11 cellular contexts compared by ENCODE assay signal in genomic region chr4:53476232-53477037, GRCh38.
DNase-seq lines count a peak whose midpoint lies in the region; TF ChIP-seq lines count a peak whose summit lies in the region.
"Had no signal": no experiment of that assay in that cellular context is flagged by ENCODE, and none has a peak within 500 bp of the region (broad histone marks: within the 10 kb centered on the region; RNA-seq: fewer than 3 reads in every experiment).

No MANE protein-coding gene starts in this region.

- peak overlapping the region; percentile 90 for H2AFZ ChIP-seq in neural progenitor cell (replicated peaks)

- no peaks in the 10 kb centered on the region for H3K36me3 Mint-ChIP-seq in neural progenitor cell

- DNase-seq in EH (ENCODE audit: low read depth) = peak; percentile 99
- DNase-seq in OCI-M1 (lab: John Stamatoyannopoulos, UW) = peak; percentile 11
- peak; percentile 94 for DNase-seq in epithelial cell of esophagus (ENCODE audit: low read depth)
- no peak for DNase-seq in neural progenitor cell (ENCODE audit: low spot score)
- DNase-seq in anterior cingulate cortex (lab: John Stamatoyannopoulos, UW) = no peak
- no peak for DNase-seq in stimulated activated naive CD4-positive, alpha-beta T cell treated with Interleukin-2 at 50 U/mL for 16 hours (lab: John Stamatoyannopoulos, UW)
- no peak for DNase-seq in ureter (ENCODE audit: low spot score)
- no peak for DNase-seq in D341Med (ENCODE audit: low spot score)
- DNase-seq: DMS153; naive thymus-derived CD8-positive, alpha-beta T cell; NCI-H1694 treated with DMSO at 0.1 percent for 48 hours had no signal

- no peaks in the 10 kb centered on the region for H3K27me3 Mint-ChIP-seq in neural progenitor cell (ENCODE audit: insufficient read depth, low read depth)
- H3K27me3 Mint-ChIP-seq: naive thymus-derived CD8-positive, alpha-beta T cell had no signal

- peak overlapping the region; percentile 19 for H3K4me2 ChIP-seq in neural progenitor cell

- no peak overlapping the region for H3K4me3 Mint-ChIP-seq in neural progenitor cell
- H3K4me3 Mint-ChIP-seq: naive thymus-derived CD8-positive, alpha-beta T cell had no signal

- no peaks in the 10 kb centered on the region for H3K27me3 ChIP-seq in neural progenitor cell

- H4K20me1 ChIP-seq in neural progenitor cell (ENCODE audit: low read depth) = no peaks in the 10 kb centered on the region

- H3K4me1 Mint-ChIP-seq in neural progenitor cell = no peaks in the 10 kb centered on the region
- H3K4me1 Mint-ChIP-seq: naive thymus-derived CD8-positive, alpha-beta T cell had no signal

- no peaks in the 10 kb centered on the region for H3K36me3 ChIP-seq in neural progenitor cell

- no peaks in the 10 kb centered on the region for H3K79me2 ChIP-seq in neural progenitor cell (ENCODE audit: low read depth)

- peak overlapping the region; percentile 5 for H3K4me3 ChIP-seq in epithelial cell of esophagus (ENCODE audit: low read length)
- no peak overlapping the region for H3K4me3 ChIP-seq in neural progenitor cell

- H3K9ac ChIP-seq in neural progenitor cell = no peak overlapping the region

- H3K27ac Mint-ChIP-seq in neural progenitor cell = no peak overlapping the region
- H3K27ac Mint-ChIP-seq: naive thymus-derived CD8-positive, alpha-beta T cell had no signal

- peaks cover 11% of the 10 kb centered on the region for H3F3A ChIP-seq in neural progenitor cell (ENCODE audit: low read depth)

- TF ChIP-seq CTCF in epithelial cell of esophagus (IDR thresholded peaks at IDR 0.05; ENCODE audit: insufficient read depth, low read depth, low read length, missing control alignments) (no peak), neural progenitor cell (IDR thresholded peaks at IDR 0.05) (no peak)

- H3K9me3 Mint-ChIP-seq in neural progenitor cell = no peaks in the 10 kb centered on the region

- H3K9me3 ChIP-seq in neural progenitor cell (ENCODE audit: low read depth) = no peaks in the 10 kb centered on the region

- H3K27ac ChIP-seq in neural progenitor cell = no peak overlapping the region

- H3K4me1 ChIP-seq in neural progenitor cell = peaks cover 16% of the 10 kb centered on the region

Comparison
In these comparisons a context has a peak if more than half of its experiments do, and no peak if none do; other contexts are left out.
1. DNase-seq: peak in EH (single experiment), OCI-M1 (single experiment) and epithelial cell of esophagus (single experiment); none in neural progenitor cell (single experiment), anterior cingulate cortex (0 of 58), stimulated activated naive CD4-positive, alpha-beta T cell treated with Interleukin-2 at 50 U/mL for 16 hours (single experiment), ureter (single experiment) and D341Med (single experiment).